ENCODE assay signal across 20 cellular contexts in the genomic region with DNA sequence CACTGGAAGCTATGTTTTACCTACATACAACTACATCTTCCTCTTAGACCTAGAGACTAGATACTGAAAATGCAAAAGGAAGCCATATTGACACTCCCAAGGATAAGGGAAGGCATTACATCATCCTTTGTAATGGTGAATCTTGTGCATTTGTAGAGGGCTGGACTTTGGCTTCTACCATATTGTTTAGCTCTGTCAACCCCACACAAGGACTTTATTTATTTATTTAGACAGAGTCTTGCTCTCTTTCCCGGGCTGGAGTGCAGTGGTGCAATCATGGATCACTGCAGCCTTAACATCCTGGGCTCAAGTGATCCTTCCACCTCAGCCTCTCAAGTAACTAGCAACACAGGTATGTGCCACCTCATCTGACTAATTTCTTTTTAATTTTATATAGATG.
DNase-seq lines count a peak whose midpoint lies in the region; ATAC-seq, FAIRE-seq and TF ChIP-seq lines count a peak whose summit lies in the region.
"Had no signal": no experiment of that assay in that cellular context is flagged by ENCODE, and none has a peak within 500 bp of the region (broad histone marks: within the 10 kb centered on the region; RNA-seq: fewer than 3 reads in every experiment).

No MANE protein-coding gene starts in this region.

- H3K4me1 ChIP-seq in HepG2 (ENCODE audit: insufficient read depth, low read length), result peaks cover 28% of the 10 kb centered on the region
- peaks cover 0 to 39% (median 0%) of the 10 kb centered on the region in 4 donors for H3K4me1 ChIP-seq in tibial artery
- H3K4me1 ChIP-seq: BLaER1, HAP-1 had no signal

- H3K4me1 Mint-ChIP-seq in CD14-positive monocyte, result peaks cover 45% of the 10 kb centered on the region
- H3K4me1 Mint-ChIP-seq: B cell; CD8-positive, alpha-beta memory T cell; GM23338 had no signal

- WGBS in HepG2 (ENCODE audit: low lambda C conversion rate), result 0% methylated on average over 1 of the region's 1 CpG

- peaks cover 0 to 1% (median 0%) of the 10 kb centered on the region in 3 donors for H3K27me3 Mint-ChIP-seq in CD14-positive monocyte (ENCODE audit: low read depth in 3 of 3)
- H3K27me3 Mint-ChIP-seq: B cell; CD4-positive, alpha-beta T cell had no signal

- peaks cover 8% of the 10 kb centered on the region in 2 donors for H3K36me3 Mint-ChIP-seq in CD14-positive monocyte

- no peak overlapping the region for H3K4me3 ChIP-seq in HepG2 (replicated peaks in 1 of 3; ENCODE audit: insufficient read depth in 1 of 3, low read depth in 2 of 3, low read length in 3 of 3)
- no peak overlapping the region for H3K4me3 ChIP-seq in H7 (ENCODE audit: insufficient read depth, low read depth, low read length)
- no peak overlapping the region for H3K4me3 ChIP-seq in tibial artery
- H3K4me3 ChIP-seq: BLaER1, GM23338, HAP-1 had no signal

- H3K4me3 Mint-ChIP-seq in CD14-positive monocyte, result no peak overlapping the region
- H3K4me3 Mint-ChIP-seq: B cell; CD4-positive, alpha-beta T cell; CD8-positive, alpha-beta memory T cell; GM23338 had no signal

- in situ Hi-C loops in HepG2 (cut with HindIII; ENCODE audit: extremely low pct_ligation_motif_present, low pct_unique_long_range_greater_than_20kb), result no loop called here

- intact Hi-C loops in CD14-positive monocyte (cut with micrococcal nuclease), result loop anchor here (5.0 to 10.0 kb wide), 4 partner anchors 65 to 1098 kb away; no protein-coding TSS in a partner anchor
- intact Hi-C loops in HepG2 (cut with micrococcal nuclease; ENCODE audit: unreplicated experiment), result no loop called here
- intact Hi-C loops in tibial artery (cut with DNase I; ENCODE audit: low total_unique reads), result no loop called here

- DNase-seq in CD14-positive monocyte (ENCODE audit: low spot score), result no peak
- DNase-seq in DMS53 (lab: John Stamatoyannopoulos, UW), result peak; percentile 48
- peak; percentile 14 for DNase-seq in HuH-7 (ENCODE audit: low spot score)
- DNase-seq in HepG2 (ENCODE audit: low spot score), result peak; percentile 52
- DNase-seq in H7, result no peak
- DNase-seq in NCI-H1694 (lab: John Stamatoyannopoulos, UW), result no peak
- no peak for DNase-seq in tibial artery
- DNase-seq: CD4-positive, alpha-beta T cell; CD8-positive, alpha-beta memory T cell; DND-41 had no signal

- no peaks in the 10 kb centered on the region for H3K27me3 ChIP-seq in HepG2 (ENCODE audit: control insufficient read depth in 1 of 2, insufficient read depth in 2 of 2, low read length in 2 of 2)
- H3K27me3 ChIP-seq in H7 (ENCODE audit: control insufficient read depth, insufficient read depth, low read length), result no peaks in the 10 kb centered on the region
- no peaks in the 10 kb centered on the region for H3K27me3 ChIP-seq in tibial artery
- H3K27me3 ChIP-seq: BLaER1 had no signal

- no peaks in the 10 kb centered on the region for H3K36me3 ChIP-seq in HepG2 (replicated peaks in 1 of 2; ENCODE audit: control insufficient read depth in 1 of 2, insufficient read depth in 2 of 2, low read length in 2 of 2)
- no peaks in the 10 kb centered on the region for H3K36me3 ChIP-seq in H7 (replicated peaks; ENCODE audit: control insufficient read depth, insufficient read depth, low read length)
- H3K36me3 ChIP-seq in tibial artery, result peaks cover 0 to 7% (median 0%) of the 10 kb centered on the region in 3 donors
- H3K36me3 ChIP-seq: BLaER1, HAP-1 had no signal

- TF ChIP-seq RAD21 in HepG2 (CRISPR knock-in tag; IDR thresholded peaks at IDR 0.05), result no peak

- no peaks in the 10 kb centered on the region for H4K20me1 ChIP-seq in HepG2 (ENCODE audit: insufficient read depth, low read length)
- H4K20me1 ChIP-seq: BLaER1 had no signal

- H3K9me3 Mint-ChIP-seq in CD14-positive monocyte, result peaks cover 0 to 6% (median 4%) of the 10 kb centered on the region in 7 donors
- H3K9me3 Mint-ChIP-seq: CD4-positive, alpha-beta T cell had no signal

- POLR2A ChIA-PET in HepG2 (lab: Yijun Ruan, JAX), result interaction anchor here (0.7 to 1.6 kb wide), 3 partner anchors 41 to 1095 kb away, joined by 3 to 9 read pairs (median 4); partner anchors contain the start of gene BCL6

- no peaks in the 10 kb centered on the region for H3K9me3 ChIP-seq in HepG2 (ENCODE audit: low read length)
- no peaks in the 10 kb centered on the region for H3K9me3 ChIP-seq in tibial artery
- H3K9me3 ChIP-seq: BLaER1, HAP-1 had no signal

- TF ChIP-seq CTCF in CD14-positive monocyte (IDR thresholded peaks at IDR 0.05) (no peak), HepG2 (CRISPR knock-in tag; IDR thresholded peaks at IDR 0.05) (no peak), tibial artery (IDR thresholded peaks at IDR 0.05) (no peak)

- no peak for TF ChIP-seq POLR2A in HepG2 (IDR thresholded peaks at IDR 0.05; ENCODE audit: insufficient read depth in 1 of 2, low read depth in 2 of 2, low read length in 2 of 2)

- FAIRE-seq in HepG2 (lab: Jason Lieb, UNC), result no peak
- FAIRE-seq: A204.1, G401.6, GM12892, GM19239 had no signal

- BruUV-seq in HepG2 (replicated peaks; lab: Mats Ljungman, UMichigan), result no TSS peak

- TF ChIP-seq EP300 in HepG2 (IDR thresholded peaks at IDR 0.05; ENCODE audit: low read depth in 2 of 2, low read length in 2 of 2) (peak in 1 of 2 experiments; percentile 60; a peak in 1 of 4 replicates), HepG2 (CRISPR knock-in tag; IDR thresholded peaks at IDR 0.05; ENCODE audit: borderline replicate concordance) (no peak)

- CTCF ChIA-PET in HepG2 (lab: Yijun Ruan, JAX; ENCODE audit: low intra/inter-chr PET ratio, low total read pairs), result interaction anchor here (0.6 kb wide), 1 partner anchor 127 kb away, joined by 3 read pairs; no protein-coding TSS in a partner anchor

- H3K27ac ChIP-seq in HepG2 (ENCODE audit: extremely low read length, insufficient read depth, low read length) (peak overlapping the region; percentile 30), tibial artery (no peak overlapping the region)
- H3K27ac ChIP-seq: BLaER1, C4-2B had no signal

- no peak overlapping the region for H2AFZ ChIP-seq in HepG2 (ENCODE audit: low read length)
- H2AFZ ChIP-seq: GM23338 had no signal

- H3K79me2 ChIP-seq in HepG2 (ENCODE audit: insufficient read depth, low read length), result no peaks in the 10 kb centered on the region

- ATAC-seq in HepG2 (no peak), HG02610 (IDR thresholded peaks at IDR 0.05; ENCODE audit: unreplicated experiment) (no peak)
- ATAC-seq: GM23338 had no signal

- no peak overlapping the region for H3K4me2 ChIP-seq in HepG2 (ENCODE audit: low read depth, low read length)
- H3K4me2 ChIP-seq: BLaER1, GM23338 had no signal

- peak overlapping the region in 6 of 7 donors; percentile 14 to 98 (median 89) for H3K27ac Mint-ChIP-seq in CD14-positive monocyte
- H3K27ac Mint-ChIP-seq: B cell; CD4-positive, alpha-beta T cell; CD8-positive, alpha-beta memory T cell; GM23338 had no signal

- no peak overlapping the region for H3K9ac ChIP-seq in HepG2 (ENCODE audit: insufficient read depth, low read depth, low read length)
- H3K9ac ChIP-seq: BLaER1 had no signal

TF ChIP-seq in HepG2, 621 proteins besides CTCF, POLR2A, EP300 and RAD21 (continues in another document):
- TF ChIP-seq ZFAT (CRISPR knock-in tag; conservative IDR thresholded peaks at IDR 0.05) (no peak), HNF1B (CRISPR knock-in tag; IDR thresholded peaks at IDR 0.05) (no peak), ZMYM4 (CRISPR knock-in tag; IDR thresholded peaks at IDR 0.05) (0 out of 2 replicates have a peak, but pooled peaks have one; percentile 43), ATF2 (CRISPR knock-in tag; IDR thresholded peaks at IDR 0.05) (peak; percentile 77; the same call in 1 of the 2 replicates), FOXP4 (CRISPR knock-in tag; IDR thresholded peaks at IDR 0.05) (peak; percentile 70), ZNF790 (CRISPR knock-in tag; IDR thresholded peaks at IDR 0.05; ENCODE audit: borderline replicate concordance) (no peak), ZNF788 (CRISPR knock-in tag; IDR thresholded peaks at IDR 0.05; ENCODE audit: borderline replicate concordance) (no peak)

Comparison
In these comparisons a context has a peak if more than half of its experiments do, and no peak if none do; other contexts are left out.
1. DNase-seq: peak in DMS53 (single experiment), HuH-7 (single experiment) and HepG2 (single experiment); none in CD14-positive monocyte (single experiment), H7 (single experiment), NCI-H1694 (single experiment) and tibial artery (0 of 2).
2. intact Hi-C loops: an anchor here in CD14-positive monocyte (5.0 to 10.0 kb wide); none called in HepG2 and tibial artery.